2 cellular contexts compared by ENCODE assay signal in the genomic region with DNA sequence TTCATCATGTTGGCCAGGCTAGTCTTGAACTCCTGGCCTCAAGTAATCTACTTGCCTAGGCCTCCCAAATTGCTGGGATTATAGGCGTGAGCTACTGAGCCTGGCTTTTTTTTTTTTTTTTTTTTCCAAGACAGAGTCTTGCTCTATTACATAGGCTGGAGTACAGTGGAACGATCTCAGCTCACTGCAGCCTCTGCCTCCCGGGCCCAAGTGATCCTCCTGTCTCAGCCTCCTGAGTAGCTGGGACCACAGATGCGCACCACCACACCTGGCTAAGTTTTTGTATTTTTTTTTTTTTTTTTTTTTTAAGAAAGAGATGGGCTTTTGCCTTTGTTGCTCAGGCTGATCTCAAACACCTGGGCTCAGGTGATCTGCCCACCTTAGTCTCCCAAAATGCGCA.
TF ChIP-seq lines count a peak whose summit lies in the region.

No MANE protein-coding gene starts in this region.

TF ChIP-seq in HepG2, 621 proteins besides CTCF, POLR2A, EP300 and RAD21:
- TF ChIP-seq, protein P1, sequence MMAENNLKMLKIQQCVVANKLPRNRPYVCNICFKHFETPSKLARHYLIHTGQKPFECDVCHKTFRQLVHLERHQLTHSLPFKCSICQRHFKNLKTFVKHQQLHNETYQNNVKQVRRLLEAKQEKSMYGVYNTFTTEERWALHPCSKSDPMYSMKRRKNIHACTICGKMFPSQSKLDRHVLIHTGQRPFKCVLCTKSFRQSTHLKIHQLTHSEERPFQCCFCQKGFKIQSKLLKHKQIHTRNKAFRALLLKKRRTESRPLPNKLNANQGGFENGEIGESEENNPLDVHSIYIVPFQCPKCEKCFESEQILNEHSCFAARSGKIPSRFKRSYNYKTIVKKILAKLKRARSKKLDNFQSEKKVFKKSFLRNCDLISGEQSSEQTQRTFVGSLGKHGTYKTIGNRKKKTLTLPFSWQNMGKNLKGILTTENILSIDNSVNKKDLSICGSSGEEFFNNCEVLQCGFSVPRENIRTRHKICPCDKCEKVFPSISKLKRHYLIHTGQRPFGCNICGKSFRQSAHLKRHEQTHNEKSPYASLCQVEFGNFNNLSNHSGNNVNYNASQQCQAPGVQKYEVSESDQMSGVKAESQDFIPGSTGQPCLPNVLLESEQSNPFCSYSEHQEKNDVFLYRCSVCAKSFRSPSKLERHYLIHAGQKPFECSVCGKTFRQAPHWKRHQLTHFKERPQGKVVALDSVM (CRISPR knock-in tag; IDR thresholded peaks at IDR 0.05), result peak; percentile 74
- TF ChIP-seq, protein P2, sequence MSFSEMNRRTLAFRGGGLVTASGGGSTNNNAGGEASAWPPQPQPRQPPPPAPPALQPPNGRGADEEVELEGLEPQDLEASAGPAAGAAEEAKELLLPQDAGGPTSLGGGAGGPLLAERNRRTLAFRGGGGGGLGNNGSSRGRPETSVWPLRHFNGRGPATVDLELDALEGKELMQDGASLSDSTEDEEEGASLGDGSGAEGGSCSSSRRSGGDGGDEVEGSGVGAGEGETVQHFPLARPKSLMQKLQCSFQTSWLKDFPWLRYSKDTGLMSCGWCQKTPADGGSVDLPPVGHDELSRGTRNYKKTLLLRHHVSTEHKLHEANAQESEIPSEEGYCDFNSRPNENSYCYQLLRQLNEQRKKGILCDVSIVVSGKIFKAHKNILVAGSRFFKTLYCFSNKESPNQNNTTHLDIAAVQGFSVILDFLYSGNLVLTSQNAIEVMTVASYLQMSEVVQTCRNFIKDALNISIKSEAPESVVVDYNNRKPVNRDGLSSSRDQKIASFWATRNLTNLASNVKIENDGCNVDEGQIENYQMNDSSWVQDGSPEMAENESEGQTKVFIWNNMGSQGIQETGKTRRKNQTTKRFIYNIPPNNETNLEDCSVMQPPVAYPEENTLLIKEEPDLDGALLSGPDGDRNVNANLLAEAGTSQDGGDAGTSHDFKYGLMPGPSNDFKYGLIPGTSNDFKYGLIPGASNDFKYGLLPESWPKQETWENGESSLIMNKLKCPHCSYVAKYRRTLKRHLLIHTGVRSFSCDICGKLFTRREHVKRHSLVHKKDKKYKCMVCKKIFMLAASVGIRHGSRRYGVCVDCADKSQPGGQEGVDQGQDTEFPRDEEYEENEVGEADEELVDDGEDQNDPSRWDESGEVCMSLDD (CRISPR knock-in tag; IDR thresholded peaks at IDR 0.05; ENCODE audit: borderline replicate concordance), result no peak
- no peak for TF ChIP-seq KLF16 (CRISPR knock-in tag; IDR thresholded peaks at IDR 0.05)
- TF ChIP-seq IRX3 (CRISPR knock-in tag; IDR thresholded peaks at IDR 0.05; ENCODE audit: borderline replicate concordance, low read depth), result no peak
- no peak for TF ChIP-seq RELA (CRISPR knock-in tag; IDR thresholded peaks at IDR 0.05)
- no peak for TF ChIP-seq ZNF563 (CRISPR knock-in tag; IDR thresholded peaks at IDR 0.05)
- no peak for TF ChIP-seq FOXA1 (IDR thresholded peaks at IDR 0.05)
- TF ChIP-seq FOXA1 (CRISPR knock-in tag; IDR thresholded peaks at IDR 0.05), result no peak

TF ChIP-seq in IMR-90, 13 proteins besides CTCF, POLR2A, EP300 and RAD21:
- TF ChIP-seq RCOR1 (IDR thresholded peaks at IDR 0.05; ENCODE audit: insufficient replicate concordance, low read length), result no peak
- TF ChIP-seq RFX5 (IDR thresholded peaks at IDR 0.05; ENCODE audit: low read depth, low read length), result no peak
- no peak for TF ChIP-seq MAZ (IDR thresholded peaks at IDR 0.05; ENCODE audit: borderline replicate concordance, low read depth, low read length)
- TF ChIP-seq NFE2L2 (IDR thresholded peaks at IDR 0.05; ENCODE audit: low read depth, low read length), result no peak
- TF ChIP-seq, protein P3, sequence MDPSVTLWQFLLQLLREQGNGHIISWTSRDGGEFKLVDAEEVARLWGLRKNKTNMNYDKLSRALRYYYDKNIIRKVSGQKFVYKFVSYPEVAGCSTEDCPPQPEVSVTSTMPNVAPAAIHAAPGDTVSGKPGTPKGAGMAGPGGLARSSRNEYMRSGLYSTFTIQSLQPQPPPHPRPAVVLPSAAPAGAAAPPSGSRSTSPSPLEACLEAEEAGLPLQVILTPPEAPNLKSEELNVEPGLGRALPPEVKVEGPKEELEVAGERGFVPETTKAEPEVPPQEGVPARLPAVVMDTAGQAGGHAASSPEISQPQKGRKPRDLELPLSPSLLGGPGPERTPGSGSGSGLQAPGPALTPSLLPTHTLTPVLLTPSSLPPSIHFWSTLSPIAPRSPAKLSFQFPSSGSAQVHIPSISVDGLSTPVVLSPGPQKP (IDR thresholded peaks at IDR 0.05; ENCODE audit: borderline replicate concordance, low read depth, low read length), result no peak
- TF ChIP-seq MXI1 (IDR thresholded peaks at IDR 0.05; ENCODE audit: borderline replicate concordance, low read depth, low read length), result no peak
TF ChIP-seq in IMR-90: peak in this region for 0.
